In genomic region chr6:35452186-35453090, GRCh38 we compare ENCODE assay signal across 1 cellular context.
TF ChIP-seq lines count a peak whose summit lies in the region.

Gene FANCE, plus strand, starts transcription at chr6:35452338. Its CDS starts 208 bp downstream, at chr6:35452546.

TF ChIP-seq in HepG2, 621 proteins besides CTCF, POLR2A, EP300 and RAD21 (continued from another document and continues in another):
- TF ChIP-seq KIAA2018 (CRISPR knock-in tag; IDR thresholded peaks at IDR 0.05; ENCODE audit: borderline replicate concordance) (no peak), SNAI1 (CRISPR knock-in tag; IDR thresholded peaks at IDR 0.05; ENCODE audit: borderline replicate concordance) (no peak), TFDP1 (CRISPR knock-in tag; IDR thresholded peaks at IDR 0.05; ENCODE audit: borderline replicate concordance) (peak; percentile 98), XBP1 (CRISPR knock-in tag; IDR thresholded peaks at IDR 0.05) (0 out of 2 replicates have a peak, but pooled peaks have one; percentile 25), MEF2D (CRISPR knock-in tag; IDR thresholded peaks at IDR 0.05) (0 out of 2 replicates have a peak, but pooled peaks have one; percentile 17), HNF1B (CRISPR knock-in tag; IDR thresholded peaks at IDR 0.05) (peak; percentile 89), REXO4 (CRISPR knock-in tag; IDR thresholded peaks at IDR 0.05; ENCODE audit: borderline replicate concordance) (no peak), ZNF7 (CRISPR knock-in tag; IDR thresholded peaks at IDR 0.05) (no peak), ZNF550 (CRISPR knock-in tag; IDR thresholded peaks at IDR 0.05; ENCODE audit: borderline replicate concordance) (no peak), NR2F6 (IDR thresholded peaks at IDR 0.05) (no peak), NR2F6 (CRISPR knock-in tag; IDR thresholded peaks at IDR 0.05) (peak; percentile 44; the same call in 1 of the 2 replicates), ZBTB44 (CRISPR knock-in tag; IDR thresholded peaks at IDR 0.05) (no peak), ZNF724P (CRISPR knock-in tag; IDR thresholded peaks at IDR 0.05; ENCODE audit: borderline replicate concordance) (peak; percentile 97), BRD4 (CRISPR knock-in tag; IDR thresholded peaks at IDR 0.05) (peak; percentile 16; the same call in 1 of the 2 replicates), TSC22D2 (CRISPR knock-in tag; IDR thresholded peaks at IDR 0.05; ENCODE audit: borderline replicate concordance) (peak; percentile 92; the same call in 1 of the 2 replicates), ZNF75D (CRISPR knock-in tag; IDR thresholded peaks at IDR 0.05; ENCODE audit: borderline replicate concordance) (no peak), SRSF9 (IDR thresholded peaks at IDR 0.05; ENCODE audit: borderline replicate concordance, insufficient read depth, low read depth, low read length, poor library complexity, severe bottlenecking) (no peak), ZBTB46 (CRISPR knock-in tag; IDR thresholded peaks at IDR 0.05; ENCODE audit: borderline replicate concordance) (no peak), HDAC1 (CRISPR knock-in tag; IDR thresholded peaks at IDR 0.05) (peak; percentile 94), SIX4 (CRISPR knock-in tag; IDR thresholded peaks at IDR 0.05) (peak; percentile 24; the same call in 1 of the 2 replicates), ZNF451 (CRISPR knock-in tag; IDR thresholded peaks at IDR 0.05) (peak; percentile 84; the same call in 1 of the 2 replicates), ZNF883 (CRISPR knock-in tag; IDR thresholded peaks at IDR 0.05; ENCODE audit: not compliant biosample characterization) (peak; percentile 94), ZFP90 (CRISPR knock-in tag; IDR thresholded peaks at IDR 0.05; ENCODE audit: borderline replicate concordance) (peak; percentile 59; the same call in 1 of the 2 replicates), FOXP4 (CRISPR knock-in tag; IDR thresholded peaks at IDR 0.05) (peak; percentile 38), GTF3A (CRISPR knock-in tag; conservative IDR thresholded peaks at IDR 0.05) (no peak), ZNF275 (CRISPR knock-in tag; IDR thresholded peaks at IDR 0.05; ENCODE audit: borderline replicate concordance) (no peak), ARHGAP35 (CRISPR knock-in tag; IDR thresholded peaks at IDR 0.05; ENCODE audit: borderline replicate concordance) (peak; percentile 93), TFE3 (CRISPR knock-in tag; IDR thresholded peaks at IDR 0.05) (peak; percentile 62; the same call in 1 of the 2 replicates), DNMT1 (CRISPR knock-in tag; IDR thresholded peaks at IDR 0.05) (no peak; the same call in 1 of the 2 replicates)
